ENCODE assay signal across 8 cellular contexts in the genomic region with DNA sequence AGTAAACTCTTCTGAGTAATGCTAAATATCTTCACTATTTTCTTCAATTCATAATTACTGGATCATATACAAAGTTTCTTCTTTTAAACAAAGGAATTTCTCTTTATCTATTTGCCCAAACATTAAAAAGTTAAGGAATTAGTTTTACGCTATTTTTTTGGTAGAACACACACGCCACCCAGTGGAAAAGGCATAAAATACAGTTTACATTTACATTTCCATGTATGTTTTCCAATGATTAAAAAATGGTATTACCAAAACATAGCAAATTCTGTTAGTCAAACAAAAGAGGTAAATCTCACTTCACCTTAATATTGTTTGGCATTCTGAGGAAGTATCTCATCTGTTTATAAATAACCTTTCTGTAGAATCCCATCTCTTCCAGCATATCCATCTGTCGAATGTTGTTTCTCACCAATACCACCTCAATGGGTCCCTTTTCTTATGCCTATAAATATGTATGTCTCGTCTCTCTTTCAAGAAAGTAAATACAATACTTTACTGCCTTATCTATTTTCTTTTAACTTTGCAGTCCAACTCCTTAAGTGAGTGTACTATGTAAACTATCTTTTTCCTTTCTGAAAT. TPM values are rescaled to one million over a fixed set of nuclear protein-coding genes. Genes with fewer than 3 reads are reported as not detected.
DNase-seq lines count a peak whose midpoint lies in the region; ATAC-seq, FAIRE-seq and TF ChIP-seq lines count a peak whose summit lies in the region.

No MANE protein-coding gene starts in this region.

- TF ChIP-seq POLR2A in esophagus muscularis mucosa (IDR thresholded peaks at IDR 0.05; ENCODE audit: low read depth) (no peak), prostate gland (IDR thresholded peaks at IDR 0.05) (no peak)

- 31% methylated on average over 4 of the region's 4 CpGs for WGBS in esophagus muscularis mucosa
- WGBS in prostate gland = 19% methylated on average over 4 of the region's 4 CpGs

- H3K27ac ChIP-seq in esophagus muscularis mucosa (replicated peaks in 1 of 4) = no peak overlapping the region
- H3K27ac ChIP-seq in prostate gland = no peak overlapping the region

- TF ChIP-seq CTCF in esophagus muscularis mucosa (IDR thresholded peaks at IDR 0.05) = peak; percentile 64 to 70 (median 66)
- peak in 3 of 4 experiments; percentile 63 to 82 (median 73) for TF ChIP-seq CTCF in prostate gland (IDR thresholded peaks at IDR 0.05)

- H3K27me3 ChIP-seq in esophagus muscularis mucosa (peaks cover 0 to 4% (median 2%) of the 10 kb centered on the region in 4 donors), prostate gland (replicated peaks; ENCODE audit: insufficient read depth) (no peaks in the 10 kb centered on the region)

- DNase-seq in COLO829 (ENCODE audit: low spot score) (peak; percentile 27), GM18507 (ENCODE audit: extremely low spot score, insufficient read length, low read depth) (no peak), RPMI7951 (ENCODE audit: low read depth) (peak; percentile 41), esophagus muscularis mucosa (ENCODE audit: extremely low spot score) (no peak), prostate gland (ENCODE audit: low spot score) (no peak), occipital lobe (lab: John Stamatoyannopoulos, UW) (no peak)

- ATAC-seq in HG02588 (IDR thresholded peaks at IDR 0.05; ENCODE audit: unreplicated experiment) (no peak), HG03025 (IDR thresholded peaks at IDR 0.05; ENCODE audit: low FRiP score, unreplicated experiment) (no peak)

- H3K4me3 ChIP-seq in esophagus muscularis mucosa (no peak overlapping the region), prostate gland (no peak overlapping the region)

- no peaks in the 10 kb centered on the region for H3K4me1 ChIP-seq in esophagus muscularis mucosa
- H3K4me1 ChIP-seq in prostate gland (replicated peaks) = no peaks in the 10 kb centered on the region

- H3K9me3 ChIP-seq in esophagus muscularis mucosa (no peaks in the 10 kb centered on the region), prostate gland (no peaks in the 10 kb centered on the region)

- no peaks in the 10 kb centered on the region for H3K36me3 ChIP-seq in esophagus muscularis mucosa
- H3K36me3 ChIP-seq in prostate gland = no peaks in the 10 kb centered on the region

- FAIRE-seq in GM18507 (lab: Jason Lieb, UNC) = peak; percentile 92

- TF ChIP-seq EP300 in esophagus muscularis mucosa (IDR thresholded peaks at IDR 0.05) = no peak

- intact Hi-C loops in esophagus muscularis mucosa (cut with DNase I) (loop anchor here (2.0 kb wide), 1 partner anchor 71 kb away; no protein-coding TSS in a partner anchor), prostate gland (cut with DNase I) (loop anchor here (5.0 kb wide), 1 partner anchor 71 kb away; a partner anchor contains a TSS)

RNA-seq across cellular contexts. Expression of a gene that starts 7.2 kb away (rescaled TPM):
- total RNA-seq in RPMI7951 (2014; rRNA removed; shearing (Covaris generic)) = not detected in 2 replicates
- total RNA-seq in esophagus muscularis mucosa (not detected), prostate gland (10 to 100 TPM in 1 of 2 donors, not detected in 1; 13.9 TPM), occipital lobe (not detected)

RNA-seq across cellular contexts. Expression of a gene that starts 26.5 kb away (rescaled TPM):
- 0.12 TPM in 1 of 2 replicates, not detected in the other for total RNA-seq in RPMI7951 (2014; rRNA removed; shearing (Covaris generic))
- total RNA-seq in esophagus muscularis mucosa (10 to 100 TPM; 67.3 to 86.2 (median 79.2) TPM), prostate gland (1 to 10 TPM; 6.7 to 6.8 TPM), occipital lobe (26.0 TPM)

Comparison
In these comparisons a context has a peak if more than half of its experiments do, and no peak if none do; other contexts are left out.
1. DNase-seq: peak in COLO829 (single experiment) and RPMI7951 (single experiment); none in GM18507 (single experiment), esophagus muscularis mucosa (single experiment), prostate gland (single experiment) and occipital lobe (single experiment).